Comparison of ENCODE assay signal across 33 cellular contexts in genomic region chr7:98730331-98730730, GRCh38.
"Had no signal": no experiment of that assay in that cellular context is flagged by ENCODE, and none has a peak within 500 bp of the region (broad histone marks: within the 10 kb centered on the region; RNA-seq: fewer than 3 reads in every experiment).

No MANE protein-coding gene starts in this region.

- H3K27me3 ChIP-seq: ascending aorta, brain microvascular endothelial cell, ovary, thyroid gland, upper lobe of left lung, vagina had no signal

- H3K36me3 ChIP-seq: ascending aorta, brain microvascular endothelial cell, esophagus squamous epithelium, heart right ventricle, ovary, stomach, thyroid gland, upper lobe of left lung, vagina, WERI-Rb-1 had no signal

- ATAC-seq: activated CD8-positive, alpha-beta memory T cell treated with anti-CD3 and anti-CD28 coated beads, Interleukin-2, amount 10 ng/mL, durations not matched to agents 7 days and 5 days; activated CD8-positive, alpha-beta T cell treated with anti-CD3 and anti-CD28 coated beads, Interleukin-2, amount 10 ng/mL, durations not matched to agents 7 days and 5 days; heart right ventricle; left ventricle myocardium superior; naive thymus-derived CD4-positive, alpha-beta T cell; sciatic nerve; stimulated activated naive B cell treated with anti-CD40 and anti-IgM and Interleukin-4, amounts not matched to agents 10 μg/mL and 1 μg/mL and 100 μg/mL, for 72 hours; T-helper 17 cell had no signal

- DNase-seq: activated CD4-positive, alpha-beta T cell treated with anti-CD3 and anti-CD28 coated beads, Interleukin-2, amount 10 ng/mL, durations not matched to agents 24 days and 14 days; activated CD4-positive, CD25-positive, alpha-beta regulatory T cell treated with anti-CD3 and anti-CD28 coated beads, Interleukin-2, amount 50 U/mL, for 72 hours; activated CD8-positive, alpha-beta memory T cell treated with anti-CD3 and anti-CD28 coated beads, Interleukin-2, amount 10 ng/mL, durations not matched to agents 7 days and 5 days; activated CD8-positive, alpha-beta T cell treated with anti-CD3 and anti-CD28 coated beads, Interleukin-2, amount 10 ng/mL, durations not matched to agents 7 days and 5 days; activated naive CD4-positive, alpha-beta T cell treated with Interleukin-2 at 50 U/mL for 16 hours; activated naive CD8-positive, alpha-beta T cell treated with anti-CD3 and anti-CD28 coated beads, Interleukin-2, amount 10 ng/mL, durations not matched to agents 7 days and 5 days; activated T-cell treated with anti-CD3 and anti-CD28 coated beads, Interleukin-2, amount 50 U/mL, for 48 hours; brain microvascular endothelial cell; cortex of kidney; esophagus squamous epithelium; foreskin melanocyte; heart right ventricle; islet precursor cell; left ventricle myocardium superior; naive thymus-derived CD4-positive, alpha-beta T cell; ovary; stimulated activated CD4-positive, alpha-beta T cell treated with anti-CD3 and anti-CD28 coated beads, Interleukin-15, amount 100 ng/mL, for 24 hours; stimulated activated CD4-positive, alpha-beta T cell treated with anti-CD3 and anti-CD28 coated beads, Interleukin-2, amount 100 ng/mL, for 24 hours; stimulated activated naive B cell treated with anti-CD40 and anti-IgM and Interleukin-4, amounts not matched to agents 10 μg/mL and 1 μg/mL and 100 μg/mL, for 72 hours; stomach; T-helper 17 cell; T1000; thyroid gland; upper lobe of left lung; WERI-Rb-1 had no signal

- H3K4me2 ChIP-seq: smooth muscle cell had no signal

- H3K4me3 Mint-ChIP-seq: activated CD4-positive, alpha-beta T cell treated with anti-CD3 and anti-CD28 coated beads, Interleukin-2, amount 10 ng/mL, durations not matched to agents 24 days and 14 days; activated CD8-positive, alpha-beta memory T cell treated with anti-CD3 and anti-CD28 coated beads, Interleukin-2, amount 10 ng/mL, durations not matched to agents 7 days and 5 days; activated CD8-positive, alpha-beta T cell treated with anti-CD3 and anti-CD28 coated beads, Interleukin-2, amount 10 ng/mL, durations not matched to agents 7 days and 5 days; activated naive CD8-positive, alpha-beta T cell treated with anti-CD3 and anti-CD28 coated beads, Interleukin-2, amount 10 ng/mL, durations not matched to agents 7 days and 5 days; mesothelial cell of epicardium; naive thymus-derived CD4-positive, alpha-beta T cell; stimulated activated naive B cell treated with anti-CD40 and anti-IgM and Interleukin-4, amounts not matched to agents 10 μg/mL and 1 μg/mL and 100 μg/mL, for 72 hours; T-helper 17 cell had no signal

- H3K36me3 Mint-ChIP-seq: activated CD8-positive, alpha-beta memory T cell treated with anti-CD3 and anti-CD28 coated beads, Interleukin-2, amount 10 ng/mL, durations not matched to agents 7 days and 5 days; activated naive CD8-positive, alpha-beta T cell treated with anti-CD3 and anti-CD28 coated beads, Interleukin-2, amount 10 ng/mL, durations not matched to agents 7 days and 5 days; mesothelial cell of epicardium; stimulated activated naive B cell treated with anti-CD40 and anti-IgM and Interleukin-4, amounts not matched to agents 10 μg/mL and 1 μg/mL and 100 μg/mL, for 72 hours had no signal

- H3K27me3 Mint-ChIP-seq: activated CD4-positive, alpha-beta T cell treated with anti-CD3 and anti-CD28 coated beads, Interleukin-2, amount 10 ng/mL, durations not matched to agents 24 days and 14 days; activated CD8-positive, alpha-beta memory T cell treated with anti-CD3 and anti-CD28 coated beads, Interleukin-2, amount 10 ng/mL, durations not matched to agents 7 days and 5 days; activated naive CD8-positive, alpha-beta T cell treated with anti-CD3 and anti-CD28 coated beads, Interleukin-2, amount 10 ng/mL, durations not matched to agents 7 days and 5 days had no signal

- H3K4me1 Mint-ChIP-seq: activated CD4-positive, alpha-beta T cell treated with anti-CD3 and anti-CD28 coated beads, Interleukin-2, amount 10 ng/mL, durations not matched to agents 24 days and 14 days; activated CD8-positive, alpha-beta memory T cell treated with anti-CD3 and anti-CD28 coated beads, Interleukin-2, amount 10 ng/mL, durations not matched to agents 7 days and 5 days; activated naive CD8-positive, alpha-beta T cell treated with anti-CD3 and anti-CD28 coated beads, Interleukin-2, amount 10 ng/mL, durations not matched to agents 7 days and 5 days; mesothelial cell of epicardium; naive thymus-derived CD4-positive, alpha-beta T cell; stimulated activated naive B cell treated with anti-CD40 and anti-IgM and Interleukin-4, amounts not matched to agents 10 μg/mL and 1 μg/mL and 100 μg/mL, for 72 hours had no signal

- H3K27ac ChIP-seq: ascending aorta, brain microvascular endothelial cell, epithelial cell of prostate, esophagus squamous epithelium, heart right ventricle, ovary, stomach, thyroid gland, upper lobe of left lung, vagina, WERI-Rb-1 had no signal

- H3K4me3 ChIP-seq: ascending aorta, esophagus squamous epithelium, heart right ventricle, ovary, smooth muscle cell, stomach, thyroid gland, upper lobe of left lung, vagina had no signal

- H3K9me3 Mint-ChIP-seq: activated CD4-positive, alpha-beta T cell treated with anti-CD3 and anti-CD28 coated beads, Interleukin-2, amount 10 ng/mL, durations not matched to agents 24 days and 14 days; activated T-helper 2 cell treated with anti-CD3 and anti-CD28 coated beads, Interferon-gamma antibody, Interleukin-2, Interleukin-4, amounts not matched to agents 10 μg/mL and 5 μg/mL and 100 μg/mL, durations not matched to agents 14 hours and 24 hours and 36 hours had no signal

- H3K4me1 ChIP-seq: ascending aorta, esophagus squamous epithelium, heart right ventricle, stomach, thyroid gland, upper lobe of left lung, vagina had no signal

- H3K9me3 ChIP-seq: ascending aorta, esophagus squamous epithelium, ovary, thyroid gland, vagina had no signal

- H3K27ac Mint-ChIP-seq: activated CD4-positive, alpha-beta T cell treated with anti-CD3 and anti-CD28 coated beads, Interleukin-2, amount 10 ng/mL, durations not matched to agents 24 days and 14 days; activated CD8-positive, alpha-beta memory T cell treated with anti-CD3 and anti-CD28 coated beads, Interleukin-2, amount 10 ng/mL, durations not matched to agents 7 days and 5 days; activated CD8-positive, alpha-beta T cell treated with anti-CD3 and anti-CD28 coated beads, Interleukin-2, amount 10 ng/mL, durations not matched to agents 7 days and 5 days; activated naive CD8-positive, alpha-beta T cell treated with anti-CD3 and anti-CD28 coated beads, Interleukin-2, amount 10 ng/mL, durations not matched to agents 7 days and 5 days; activated T-helper 2 cell treated with anti-CD3 and anti-CD28 coated beads, Interferon-gamma antibody, Interleukin-2, Interleukin-4, amounts not matched to agents 10 μg/mL and 5 μg/mL and 100 μg/mL, durations not matched to agents 14 hours and 24 hours and 36 hours; mesothelial cell of epicardium; naive thymus-derived CD4-positive, alpha-beta T cell; progenitor cell of endocrine pancreas; stimulated activated naive B cell treated with anti-CD40 and anti-IgM and Interleukin-4, amounts not matched to agents 10 μg/mL and 1 μg/mL and 100 μg/mL, for 72 hours; T-helper 17 cell had no signal
